9 cellular contexts compared by ENCODE assay signal in genomic region chr3:177602601-177603136, GRCh38.
DNase-seq lines count a peak whose midpoint lies in the region; ATAC-seq and TF ChIP-seq lines count a peak whose summit lies in the region.
"Had no signal": no experiment of that assay in that cellular context is flagged by ENCODE, and none has a peak within 500 bp of the region (broad histone marks: within the 10 kb centered on the region; RNA-seq: fewer than 3 reads in every experiment).

No MANE protein-coding gene starts in this region.

- 54 to 57% methylated on average over 2 of the region's 2 CpGs for WGBS in testis, 2 donors
- 56 to 69% methylated on average over 2 of the region's 2 CpGs for WGBS in tibial nerve, 2 donors

- peaks cover 59 to 81% of the 10 kb centered on the region in 2 donors for H3K4me1 Mint-ChIP-seq in immature natural killer cell
- H3K4me1 Mint-ChIP-seq in WTC11 = peaks cover 51% of the 10 kb centered on the region

- H3K4me1 ChIP-seq in testis (peaks cover 7% of the 10 kb centered on the region), tibial nerve (peaks cover 0 to 39% (median 10%) of the 10 kb centered on the region in 4 donors)

- H3K27me3 Mint-ChIP-seq in immature natural killer cell (ENCODE audit: low read depth in 3 of 3) (peaks cover 0 to 1% (median 0%) of the 10 kb centered on the region in 3 donors), WTC11 (ENCODE audit: low read depth) (no peaks in the 10 kb centered on the region)
- H3K27me3 Mint-ChIP-seq: activated naive CD4-positive, alpha-beta T cell treated with anti-CD3 and anti-CD28 coated beads, Interleukin-2, amount 50 U/mL, for 24 hours had no signal

- TF ChIP-seq EP300 in tibial nerve (IDR thresholded peaks at IDR 0.05) = no peak

- H3K4me3 Mint-ChIP-seq in immature natural killer cell (peak overlapping the region in 2 of 5 donors; percentile 7 to 10), WTC11 (no peak overlapping the region)

- H3K36me3 ChIP-seq in testis (ENCODE audit: low read depth, missing control alignments) (no peaks in the 10 kb centered on the region), tibial nerve (no peaks in the 10 kb centered on the region)

- no peak for TF ChIP-seq POLR2A in testis (IDR thresholded peaks at IDR 0.05)
- TF ChIP-seq POLR2A in tibial nerve (IDR thresholded peaks at IDR 0.05) = no peak

- H3K4me3 ChIP-seq in testis = no peak overlapping the region
- H3K4me3 ChIP-seq in tibial nerve = no peak overlapping the region

- H3K36me3 Mint-ChIP-seq in immature natural killer cell (peaks cover 3 to 4% (median 4%) of the 10 kb centered on the region in 3 donors), WTC11 (peaks cover 11% of the 10 kb centered on the region)

- POLR2A ChIA-PET in WTC11 (lab: Charles Lee) = no interaction called here

- peak; percentile 16 for DNase-seq in AG08395 (ENCODE audit: low spot score)
- DNase-seq in NCI-H748 treated with DMSO at 0.1 percent for 48 hours (lab: John Stamatoyannopoulos, UW) = peak; percentile 65
- no peak for DNase-seq in immature natural killer cell
- DNase-seq in testis = no peak
- no peak for DNase-seq in effector CD8-positive, alpha-beta T cell (lab: John Stamatoyannopoulos, UW)
- DNase-seq in WTC11 (ENCODE audit: low spot score) = no peak
- DNase-seq in tibial nerve (ENCODE audit: low spot score in 2 of 2) = no peak

- H3K27me3 ChIP-seq in testis = no peaks in the 10 kb centered on the region
- no peaks in the 10 kb centered on the region for H3K27me3 ChIP-seq in tibial nerve

- H3K27ac ChIP-seq in testis (peak overlapping the region in 1 of 2 donors; percentile 4), tibial nerve (no peak overlapping the region)

- CTCF ChIA-PET in WTC11 (lab: Charles Lee) = no interaction called here

- H3K27ac Mint-ChIP-seq in immature natural killer cell = peak overlapping the region; percentile 1 to 81 (median 46)
- no peak overlapping the region for H3K27ac Mint-ChIP-seq in WTC11

- ATAC-seq in GM19395 (IDR thresholded peaks at IDR 0.05; ENCODE audit: unreplicated experiment) (peak; percentile 33), WTC11 (no peak)

- H3K9me3 Mint-ChIP-seq in immature natural killer cell = peaks cover 0 to 3% (median 0%) of the 10 kb centered on the region in 6 donors
- peaks cover 12% of the 10 kb centered on the region for H3K9me3 Mint-ChIP-seq in WTC11
- H3K9me3 Mint-ChIP-seq: activated naive CD4-positive, alpha-beta T cell treated with anti-CD3 and anti-CD28 coated beads, Interleukin-2, amount 50 U/mL, for 24 hours had no signal

- no peak for TF ChIP-seq CTCF in testis (IDR thresholded peaks at IDR 0.05)
- TF ChIP-seq CTCF in WTC11 (IDR thresholded peaks at IDR 0.05) = no peak
- TF ChIP-seq CTCF in tibial nerve (IDR thresholded peaks at IDR 0.05) = no peak

- intact Hi-C loops in testis (cut with DNase I; ENCODE audit: low total_unique reads) = no loop called here

- H3K9me3 ChIP-seq in testis (no peaks in the 10 kb centered on the region), tibial nerve (peaks cover 0 to 6% (median 0%) of the 10 kb centered on the region in 4 donors)

TF ChIP-seq in WTC11, 78 proteins besides CTCF, POLR2A, EP300 and RAD21:
- no peak for TF ChIP-seq ZNF396 (CRISPR knock-in tag; IDR thresholded peaks at IDR 0.05; ENCODE audit: borderline replicate concordance)
- TF ChIP-seq MYBL2 (CRISPR knock-in tag; IDR thresholded peaks at IDR 0.05) = no peak
- TF ChIP-seq ATF6 (CRISPR knock-in tag; IDR thresholded peaks at IDR 0.05) = no peak

Comparison
In these comparisons a context has a peak if more than half of its experiments do, and no peak if none do; other contexts are left out.
1. DNase-seq: peak in AG08395 (single experiment) and NCI-H748 treated with DMSO at 0.1 percent for 48 hours (single experiment); none in immature natural killer cell (0 of 3), testis (single experiment), effector CD8-positive, alpha-beta T cell (single experiment), WTC11 (single experiment) and tibial nerve (0 of 2).